Comparison of ENCODE assay signal across 26 cellular contexts in the genomic region with DNA sequence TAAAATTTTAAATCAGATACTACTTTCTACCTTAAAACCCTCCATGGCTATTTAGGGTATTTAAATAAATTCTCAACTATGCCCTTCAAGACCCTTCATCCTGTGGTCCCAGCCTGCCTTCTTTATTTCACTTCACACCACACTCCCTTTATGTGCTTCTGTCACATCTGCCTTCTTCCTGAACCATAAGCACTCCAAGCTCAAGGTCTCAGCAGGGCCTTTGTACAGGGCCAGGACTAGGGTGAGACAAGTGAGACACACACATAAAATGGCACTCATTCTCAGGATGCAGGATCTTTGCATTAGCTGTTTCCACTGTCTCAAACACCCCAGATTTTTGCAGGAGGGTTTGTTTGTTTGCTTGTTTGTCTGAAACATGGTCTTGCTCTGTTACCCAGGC. TPM values are rescaled to one million over a fixed set of nuclear protein-coding genes. Genes with fewer than 3 reads are reported as not detected.
DNase-seq lines count a peak whose midpoint lies in the region; ATAC-seq lines count a peak whose summit lies in the region.
"Had no signal": no experiment of that assay in that cellular context is flagged by ENCODE, and none has a peak within 500 bp of the region (broad histone marks: within the 10 kb centered on the region; RNA-seq: fewer than 3 reads in every experiment).

No MANE protein-coding gene starts in this region.

- peak; percentile 34 to 58 for ATAC-seq in natural killer cell treated with Interleukin-12 subunit alpha and Interleukin-12 subunit beta and Interleukin-15 and Interleukin-18, amount 100 ng/mL, for 72 hours
- no peak for ATAC-seq in HG02678 (IDR thresholded peaks at IDR 0.05; ENCODE audit: unreplicated experiment)
- ATAC-seq: left lung, Panc1 had no signal

- H3K9me3 Mint-ChIP-seq in T-helper 2 cell treated with Interferon-gamma antibody and Interleukin-4, amounts not matched to agents 5 μg/mL and 100 μg/mL, for 36 hours = no peaks in the 10 kb centered on the region
- H3K9me3 Mint-ChIP-seq in activated naive CD8-positive, alpha-beta T cell treated with anti-CD3 and anti-CD28 coated beads for 36 hours = no peaks in the 10 kb centered on the region
- peaks cover 3% of the 10 kb centered on the region for H3K9me3 Mint-ChIP-seq in natural killer cell treated with Interleukin-12 subunit alpha and Interleukin-12 subunit beta and Interleukin-15 and Interleukin-18, amount 100 ng/mL, for 72 hours
- H3K9me3 Mint-ChIP-seq: H9, mesothelial cell of epicardium, type B pancreatic cell had no signal

- no peaks in the 10 kb centered on the region for H3K9me3 ChIP-seq in KOPT-K1 (ENCODE audit: insufficient read depth, low read length, poor library complexity, severe bottlenecking)
- H3K9me3 ChIP-seq: adrenal gland, colonic mucosa, left lung had no signal

- no peak for DNase-seq in T-helper 2 cell treated with Interferon-gamma antibody and Interleukin-4, amounts not matched to agents 5 μg/mL and 100 μg/mL, for 36 hours (ENCODE audit: low spot score)
- DNase-seq in T-helper 2 cell (no peak), NOMO-1 (lab: John Stamatoyannopoulos, UW; ENCODE audit: unreplicated experiment in 2 of 2) (no peak)
- DNase-seq in activated naive CD8-positive, alpha-beta T cell treated with anti-CD3 and anti-CD28 coated beads for 36 hours = no peak
- no peak for DNase-seq in natural killer cell treated with Interleukin-12 subunit alpha and Interleukin-12 subunit beta and Interleukin-15 and Interleukin-18, amount 100 ng/mL, for 72 hours (ENCODE audit: low spot score)
- no peak for DNase-seq in stimulated activated CD4-positive, alpha-beta T cell treated with anti-CD3 and anti-CD28 coated beads, Interleukin-4, amount 100 ng/mL, for 24 hours
- DNase-seq: 8988T; adrenal gland; AML-193; Calu3; colonic mucosa; H9; left lung; MV-4-11; NCI-H187 treated with DMSO at 0.1 percent for 48 hours; NCI-H2227 treated with DMSO at 0.1 percent for 48 hours; NCI-H774; stimulated activated CD4-positive, alpha-beta T cell treated with anti-CD3 and anti-CD28 coated beads, Interleukin-2, amount 100 ng/mL, for 24 hours; stomach had no signal

- peak overlapping the region; percentile 86 for H3K4me3 Mint-ChIP-seq in T-helper 2 cell treated with Interferon-gamma antibody and Interleukin-4, amounts not matched to agents 5 μg/mL and 100 μg/mL, for 36 hours
- H3K4me3 Mint-ChIP-seq in activated naive CD8-positive, alpha-beta T cell treated with anti-CD3 and anti-CD28 coated beads for 36 hours = peak overlapping the region; percentile 87
- peak overlapping the region; percentile 77 for H3K4me3 Mint-ChIP-seq in natural killer cell treated with Interleukin-12 subunit alpha and Interleukin-12 subunit beta and Interleukin-15 and Interleukin-18, amount 100 ng/mL, for 72 hours
- H3K4me3 Mint-ChIP-seq: H9, mesothelial cell of epicardium, type B pancreatic cell had no signal

- H3K27ac ChIP-seq in KOPT-K1 (ENCODE audit: low read depth, low read length, poor library complexity, severe bottlenecking) = peak overlapping the region; percentile 20
- H3K27ac ChIP-seq: adrenal gland, colonic mucosa, left lung, stomach had no signal

- peak overlapping the region; percentile 79 for H3K27ac Mint-ChIP-seq in T-helper 2 cell treated with Interferon-gamma antibody and Interleukin-4, amounts not matched to agents 5 μg/mL and 100 μg/mL, for 36 hours
- H3K27ac Mint-ChIP-seq in activated naive CD8-positive, alpha-beta T cell treated with anti-CD3 and anti-CD28 coated beads for 36 hours = peak overlapping the region; percentile 93
- H3K27ac Mint-ChIP-seq in natural killer cell treated with Interleukin-12 subunit alpha and Interleukin-12 subunit beta and Interleukin-15 and Interleukin-18, amount 100 ng/mL, for 72 hours = peak overlapping the region; percentile 97 to 98
- H3K27ac Mint-ChIP-seq: H9, mesothelial cell of epicardium, type B pancreatic cell had no signal

- peaks cover 84% of the 10 kb centered on the region for H3K36me3 Mint-ChIP-seq in T-helper 2 cell treated with Interferon-gamma antibody and Interleukin-4, amounts not matched to agents 5 μg/mL and 100 μg/mL, for 36 hours (ENCODE audit: low read depth)
- H3K36me3 Mint-ChIP-seq in activated naive CD8-positive, alpha-beta T cell treated with anti-CD3 and anti-CD28 coated beads for 36 hours = peaks cover 88% of the 10 kb centered on the region
- H3K36me3 Mint-ChIP-seq in natural killer cell treated with Interleukin-12 subunit alpha and Interleukin-12 subunit beta and Interleukin-15 and Interleukin-18, amount 100 ng/mL, for 72 hours = peaks cover 56% of the 10 kb centered on the region
- H3K36me3 Mint-ChIP-seq: mesothelial cell of epicardium, type B pancreatic cell had no signal

- H3K36me3 ChIP-seq in KOPT-K1 (ENCODE audit: insufficient read depth, low read length) = peaks cover 89% of the 10 kb centered on the region
- H3K36me3 ChIP-seq: adrenal gland, colonic mucosa, left lung, stomach had no signal

- H3K4me1 Mint-ChIP-seq in T-helper 2 cell treated with Interferon-gamma antibody and Interleukin-4, amounts not matched to agents 5 μg/mL and 100 μg/mL, for 36 hours (ENCODE audit: low read depth) = peaks cover 73% of the 10 kb centered on the region
- peaks cover 66% of the 10 kb centered on the region for H3K4me1 Mint-ChIP-seq in activated naive CD8-positive, alpha-beta T cell treated with anti-CD3 and anti-CD28 coated beads for 36 hours
- H3K4me1 Mint-ChIP-seq in natural killer cell treated with Interleukin-12 subunit alpha and Interleukin-12 subunit beta and Interleukin-15 and Interleukin-18, amount 100 ng/mL, for 72 hours (ENCODE audit: low read depth in 2 of 2) = peaks cover 67 to 86% of the 10 kb centered on the region in 2 donors
- H3K4me1 Mint-ChIP-seq: H9, mesothelial cell of epicardium had no signal

- no peaks in the 10 kb centered on the region for H3K27me3 Mint-ChIP-seq in T-helper 2 cell treated with Interferon-gamma antibody and Interleukin-4, amounts not matched to agents 5 μg/mL and 100 μg/mL, for 36 hours (ENCODE audit: low read depth)
- no peaks in the 10 kb centered on the region for H3K27me3 Mint-ChIP-seq in activated naive CD8-positive, alpha-beta T cell treated with anti-CD3 and anti-CD28 coated beads for 36 hours
- H3K27me3 Mint-ChIP-seq in natural killer cell treated with Interleukin-12 subunit alpha and Interleukin-12 subunit beta and Interleukin-15 and Interleukin-18, amount 100 ng/mL, for 72 hours = no peaks in the 10 kb centered on the region

RNA-seq across cellular contexts. Expression of gene ITK, which starts 7.6 kb away (rescaled TPM):
- 100 to 1,000 TPM; 200 to 204 TPM for total RNA-seq in activated naive CD8-positive, alpha-beta T cell treated with anti-CD3 and anti-CD28 coated beads for 36 hours
- total RNA-seq in natural killer cell treated with Interleukin-12 subunit alpha and Interleukin-12 subunit beta and Interleukin-15 and Interleukin-18, amount 100 ng/mL, for 72 hours = 100 to 1,000 TPM; 153 to 225 TPM
- total RNA-seq: Calu3, pulmonary artery endothelial cell had no signal

RNA-seq across cellular contexts. Expression of gene GARIN3, which starts 22.2 kb away (rescaled TPM):
- under 1 TPM; 0.46 to 0.47 TPM for total RNA-seq in activated naive CD8-positive, alpha-beta T cell treated with anti-CD3 and anti-CD28 coated beads for 36 hours
- total RNA-seq in natural killer cell treated with Interleukin-12 subunit alpha and Interleukin-12 subunit beta and Interleukin-15 and Interleukin-18, amount 100 ng/mL, for 72 hours = not detected
- total RNA-seq: adrenal gland, Calu3, colonic mucosa, fibroblast of lung, H9, left lung, mesothelial cell of epicardium, pulmonary artery endothelial cell, stomach had no signal

RNA-seq across cellular contexts. Expression of gene MED7, which starts 45.6 kb away (rescaled TPM):
- 10 to 100 TPM; 14.2 to 15.4 TPM for total RNA-seq in activated naive CD8-positive, alpha-beta T cell treated with anti-CD3 and anti-CD28 coated beads for 36 hours
- total RNA-seq in natural killer cell treated with Interleukin-12 subunit alpha and Interleukin-12 subunit beta and Interleukin-15 and Interleukin-18, amount 100 ng/mL, for 72 hours = 10 to 100 TPM; 14.8 to 16.6 TPM
